In genomic region chr4:122857160-122857559, GRCh38 we compare ENCODE assay signal across 17 cellular contexts. TPM values are rescaled to one million over a fixed set of nuclear protein-coding genes. Genes with fewer than 3 reads are reported as not detected.
A peak's percentile ranks its signal among the peaks of the same experiment; 100 is the strongest.
DNase-seq lines count a peak whose midpoint lies in the region; ATAC-seq and TF ChIP-seq lines count a peak whose summit lies in the region.
"Had no signal": no experiment of that assay in that cellular context is flagged by ENCODE, and none has a peak within 500 bp of the region (broad histone marks: within the 10 kb centered on the region; RNA-seq: fewer than 3 reads in every experiment).

No MANE protein-coding gene starts in this region.

- no peak overlapping the region for H2BK120ac ChIP-seq in IMR-90 (ENCODE audit: low read depth, low read length)

- dilution Hi-C loops in IMR-90 (cut with HindIII; ENCODE audit: low sequenced_read_pairs, unreplicated experiment), result no loop called here

- H3K18ac ChIP-seq in IMR-90 (ENCODE audit: low read depth, low read length), result no peak overlapping the region

- H3K9me3 ChIP-seq in IMR-90 (ENCODE audit: control insufficient read depth, insufficient read depth, low read length) (no peaks in the 10 kb centered on the region), subcutaneous abdominal adipose tissue (ENCODE audit: control insufficient read depth in 5 of 5, low read length in 5 of 5) (no peaks in the 10 kb centered on the region), thyroid gland (no peaks in the 10 kb centered on the region)

- no peaks in the 10 kb centered on the region for H3K9me3 Mint-ChIP-seq in glutamatergic neuron (ENCODE audit: unreplicated experiment)

- no peak overlapping the region for H3K27ac Mint-ChIP-seq in glutamatergic neuron (ENCODE audit: unreplicated experiment)

- in situ Hi-C loops in IMR-90 (cut with MboI; ENCODE audit: low sequenced_read_pairs), result no loop called here

- no peak overlapping the region for H3K14ac ChIP-seq in IMR-90 (replicated peaks; ENCODE audit: low read depth, low read length)

- H3K4me3 ChIP-seq in IMR-90 (ENCODE audit: insufficient read depth, low read depth, low read length), result no peak overlapping the region
- no peak overlapping the region for H3K4me3 ChIP-seq in subcutaneous abdominal adipose tissue (ENCODE audit: low read depth in 1 of 5, low read length in 5 of 5)
- no peak overlapping the region for H3K4me3 ChIP-seq in thyroid gland (replicated peaks in 1 of 3)

- H3K4me2 ChIP-seq in IMR-90 (ENCODE audit: low read depth, low read length), result no peak overlapping the region

- TF ChIP-seq CTCF in IMR-90 (conservative IDR thresholded peaks at IDR 0.05; ENCODE audit: low read depth, low read length) (no peak), glutamatergic neuron (IDR thresholded peaks at IDR 0.05; ENCODE audit: partially characterized antibody, unreplicated experiment) (no peak), thyroid gland (IDR thresholded peaks at IDR 0.05) (no peak)

- H4K20me1 ChIP-seq in IMR-90 (ENCODE audit: insufficient read depth, low read length), result peaks cover 41% of the 10 kb centered on the region; the same call in 1 of the 2 replicates

- H2BK20ac ChIP-seq in IMR-90 (ENCODE audit: low read depth, low read length), result no peak overlapping the region

- H3K79me1 ChIP-seq in IMR-90 (ENCODE audit: low read depth in 1 of 2, low read length in 2 of 2), result peaks cover 30 to 81% of the 10 kb centered on the region in 2 experiments

- no peak overlapping the region for H3K4ac ChIP-seq in IMR-90 (ENCODE audit: low read depth, low read length)

- H3K4me1 Mint-ChIP-seq in glutamatergic neuron (ENCODE audit: low read depth, unreplicated experiment), result peaks cover 4% of the 10 kb centered on the region

- H4K5ac ChIP-seq in IMR-90 (ENCODE audit: low read depth, low read length), result no peak overlapping the region

- H4K8ac ChIP-seq in IMR-90 (ENCODE audit: low read depth in 2 of 2, low read length in 2 of 2), result no peak overlapping the region

- H3K23ac ChIP-seq in IMR-90 (ENCODE audit: low read depth, low read length), result 0 out of 2 replicates have a peak overlapping the region, but pooled peaks have one; percentile 31

- no peak overlapping the region for H2AK5ac ChIP-seq in IMR-90 (ENCODE audit: low read depth, low read length)

- no peak overlapping the region for H4K91ac ChIP-seq in IMR-90 (ENCODE audit: insufficient read depth, low read depth, low read length)

- DNase-seq in ELF-1 (ENCODE audit: low read depth, low spot score) (peak; percentile 23), IMR-90 (no peak), left lobe of liver (ENCODE audit: low spot score) (no peak), glutamatergic neuron (no peak), NCI-H2107 (lab: John Stamatoyannopoulos, UW) (no peak), thyroid gland (no peak)
- DNase-seq: DMS79; MV-4-11; NCI-H1436; NCI-H2081; NCI-H226; NCI-H526; NK-92 treated with Interleukin-12 subunit alpha and Interleukin-12 subunit beta, amount 100 ng/mL, for 24 hours; OCI-M1; RPMI8226 had no signal

- no peak overlapping the region for H2AK9ac ChIP-seq in IMR-90 (replicated peaks; ENCODE audit: low read depth, low read length, poor library complexity)

- no peak overlapping the region for H3K4me3 Mint-ChIP-seq in glutamatergic neuron (ENCODE audit: unreplicated experiment)

- peaks cover 1% of the 10 kb centered on the region; the same call in 1 of the 2 replicates for H3K36me3 ChIP-seq in IMR-90 (ENCODE audit: control insufficient read depth, insufficient read depth, low read length)
- no peaks in the 10 kb centered on the region for H3K36me3 ChIP-seq in subcutaneous abdominal adipose tissue (ENCODE audit: control insufficient read depth in 5 of 5, insufficient read depth in 5 of 5, low read length in 5 of 5)
- no peaks in the 10 kb centered on the region for H3K36me3 ChIP-seq in thyroid gland

- no peak for TF ChIP-seq RAD21 in IMR-90 (IDR thresholded peaks at IDR 0.05; ENCODE audit: low read length)

- H3K27me3 ChIP-seq in IMR-90 (ENCODE audit: control insufficient read depth, insufficient read depth, low read length) (no peaks in the 10 kb centered on the region), subcutaneous abdominal adipose tissue (ENCODE audit: control insufficient read depth in 5 of 5, insufficient read depth in 4 of 5, low read length in 5 of 5) (no peaks in the 10 kb centered on the region), thyroid gland (no peaks in the 10 kb centered on the region)

- H3K9me1 ChIP-seq in IMR-90 (ENCODE audit: insufficient read depth, low read length), result peaks cover 11% of the 10 kb centered on the region

- no peak for ATAC-seq in IMR-90 (ENCODE audit: low read depth)
- peak; percentile 77 for ATAC-seq in left lobe of liver
- no peak for ATAC-seq in HG02798 (IDR thresholded peaks at IDR 0.05; ENCODE audit: poor library complexity, unreplicated experiment)

- intact Hi-C loops in IMR-90 (cut with micrococcal nuclease), result no loop called here
- intact Hi-C loops in thyroid gland (cut with DNase I), result no loop called here

- TF ChIP-seq POLR2A in IMR-90 (IDR thresholded peaks at IDR 0.05; ENCODE audit: low read depth, low read length), result no peak
- TF ChIP-seq POLR2A in thyroid gland (IDR thresholded peaks at IDR 0.05), result no peak

- CTCF ChIA-PET in IMR-90 (lab: Yijun Ruan, JAX), result interaction anchor here (1.2 kb wide), 1 partner anchor 58 kb away, joined by 3 read pairs; no protein-coding TSS in a partner anchor

- H2BK15ac ChIP-seq in IMR-90 (ENCODE audit: low read depth, low read length), result no peak overlapping the region

- no peaks in the 10 kb centered on the region for H3K36me3 Mint-ChIP-seq in glutamatergic neuron (ENCODE audit: unreplicated experiment)

- no peak overlapping the region for H2AFZ ChIP-seq in IMR-90 (replicated peaks; ENCODE audit: low read length, poor library complexity)

- H3K9ac ChIP-seq in IMR-90 (ENCODE audit: low read depth, low read length) (no peak overlapping the region), subcutaneous abdominal adipose tissue (ENCODE audit: low read length in 5 of 5) (no peak overlapping the region)

- H3K27ac ChIP-seq in IMR-90 (ENCODE audit: insufficient read depth, low read length) (no peak overlapping the region), subcutaneous abdominal adipose tissue (ENCODE audit: low read depth, low read length) (peak overlapping the region; percentile 61), thyroid gland (no peak overlapping the region)

- no peaks in the 10 kb centered on the region for H3K27me3 Mint-ChIP-seq in glutamatergic neuron (ENCODE audit: unreplicated experiment)

- no CpG with 5 or more reads among the region's 2 CpGs for WGBS in IMR-90 (ENCODE audit: extremely low coverage in 2 of 2, insufficient read length in 1 of 2), 2 experiments
- WGBS in thyroid gland, 2 donors, result 87 to 91% methylated on average over 2 of the region's 2 CpGs

- H2BK5ac ChIP-seq in IMR-90 (ENCODE audit: low read depth, low read length, poor library complexity, severe bottlenecking), result no peak overlapping the region

- H3K4me1 ChIP-seq in IMR-90 (ENCODE audit: control insufficient read depth, insufficient read depth, low read length) (peaks cover 11% of the 10 kb centered on the region), subcutaneous abdominal adipose tissue (ENCODE audit: control insufficient read depth in 5 of 5, insufficient read depth in 5 of 5, low read length in 5 of 5) (peaks cover 3 to 47% (median 20%) of the 10 kb centered on the region in 5 donors), thyroid gland (no peaks in the 10 kb centered on the region)

- POLR2A ChIA-PET in IMR-90 (lab: Charles Lee; ENCODE audit: unreplicated experiment), result no interaction called here

- no TSS peak for BruUV-seq in IMR-90 (replicated peaks; lab: Mats Ljungman, UMichigan)

- no peak overlapping the region for H3K56ac ChIP-seq in IMR-90 (ENCODE audit: extremely low read depth, insufficient read depth, low read length)

TF ChIP-seq in IMR-90, 13 proteins besides CTCF, POLR2A, EP300 and RAD21:
- TF ChIP-seq ELK1 (IDR thresholded peaks at IDR 0.05; ENCODE audit: borderline replicate concordance, low read depth, low read length), result no peak
- TF ChIP-seq MXI1 (IDR thresholded peaks at IDR 0.05; ENCODE audit: borderline replicate concordance, low read depth, low read length), result no peak
- TF ChIP-seq FOS (IDR thresholded peaks at IDR 0.05; ENCODE audit: low read depth, low read length), result no peak
- no peak for TF ChIP-seq RCOR1 (IDR thresholded peaks at IDR 0.05; ENCODE audit: insufficient replicate concordance, low read length)
- TF ChIP-seq SMC3 (IDR thresholded peaks at IDR 0.05; ENCODE audit: low read depth, low read length), result no peak
- TF ChIP-seq NFE2L2 (IDR thresholded peaks at IDR 0.05; ENCODE audit: low read depth, low read length), result no peak
- TF ChIP-seq CEBPB (IDR thresholded peaks at IDR 0.05; ENCODE audit: low read depth, low read length), result no peak
- TF ChIP-seq MAZ (IDR thresholded peaks at IDR 0.05; ENCODE audit: borderline replicate concordance, low read depth, low read length), result no peak
- TF ChIP-seq BHLHE40 (IDR thresholded peaks at IDR 0.05; ENCODE audit: low read depth, low read length), result no peak
- no peak for TF ChIP-seq RFX5 (IDR thresholded peaks at IDR 0.05; ENCODE audit: low read depth, low read length)
- no peak for TF ChIP-seq USF2 (IDR thresholded peaks at IDR 0.05; ENCODE audit: low read depth, low read length)
- no peak for TF ChIP-seq CHD1 (IDR thresholded peaks at IDR 0.05; ENCODE audit: low read depth, low read length)

RNA-seq across cellular contexts. Expression of gene FGF2, which starts 30.5 kb away (rescaled TPM):
- total RNA-seq in IMR-90 (2012; rRNA removed) (27.1 and 54.4 TPM in 2 replicates), left lobe of liver (1.2 TPM), glutamatergic neuron (ENCODE audit: unreplicated experiment) (2.9 TPM), thyroid gland (1 to 10 TPM; 3.0 to 8.9 (median 3.5) TPM)
- 12.9 and 14.9 TPM in 2 replicates for polyA plus RNA-seq in IMR-90 (2012; rRNA removed)
- polyA plus RNA-seq in IMR-90 (2012; cell fraction: cytosol; rRNA removed), result 1.9 and 5.8 TPM in 2 replicates
- 6.7 and 13.7 TPM in 2 replicates for polyA plus RNA-seq in IMR-90 (2012; cell fraction: nucleus; rRNA removed; ENCODE audit: low replicate concordance)
